Comparison of ENCODE assay signal across 27 cellular contexts in genomic region chr12:106745181-106745745, GRCh38.
"Had no signal": no experiment of that assay in that cellular context is flagged by ENCODE, and none has a peak within 500 bp of the region (broad histone marks: within the 10 kb centered on the region; RNA-seq: fewer than 3 reads in every experiment).

No MANE protein-coding gene starts in this region.

- H2AFZ ChIP-seq: hepatocyte had no signal

- H3K4me2 ChIP-seq: hepatocyte had no signal

- H3K4me3 ChIP-seq: colonic mucosa, coronary artery, dorsolateral prefrontal cortex, esophagus muscularis mucosa, esophagus squamous epithelium, gastrocnemius medialis, gastroesophageal sphincter, heart left ventricle, heart right ventricle, hepatocyte had no signal

- H3K9me3 ChIP-seq: colonic mucosa, esophagus muscularis mucosa, esophagus squamous epithelium, gastrocnemius medialis, gastroesophageal sphincter, heart left ventricle, heart right ventricle had no signal

- H3K4me1 ChIP-seq: colonic mucosa, esophagus muscularis mucosa, esophagus squamous epithelium, foreskin keratinocyte, gastrocnemius medialis, gastroesophageal sphincter had no signal

- ATAC-seq: effector memory CD8-positive, alpha-beta T cell; esophagus mucosa; foreskin keratinocyte; gastrocnemius medialis; gastroesophageal sphincter; heart left ventricle; heart right ventricle had no signal

- H3K27ac ChIP-seq: colonic mucosa, coronary artery, dorsolateral prefrontal cortex, epithelial cell of prostate, esophagus muscularis mucosa, esophagus squamous epithelium, foreskin keratinocyte, gastrocnemius medialis, gastroesophageal sphincter, heart left ventricle, heart right ventricle, hepatocyte had no signal

- H3K27me3 ChIP-seq: gastrocnemius medialis, hepatocyte had no signal

- DNase-seq: colonic mucosa; cortex of kidney; dermis blood vessel endothelial cell; dorsolateral prefrontal cortex; effector CD4-positive, alpha-beta T cell; effector CD8-positive, alpha-beta T cell; effector memory CD4-positive, alpha-beta T cell; effector memory CD8-positive, alpha-beta T cell; endodermal cell; erythroblast; esophagus squamous epithelium; foreskin fibroblast; foreskin keratinocyte; foreskin melanocyte; gastrocnemius medialis; glutamatergic neuron; heart left ventricle; heart right ventricle had no signal

- H3K36me3 ChIP-seq: colonic mucosa, esophagus muscularis mucosa, esophagus squamous epithelium, gastrocnemius medialis, gastroesophageal sphincter, heart left ventricle, heart right ventricle had no signal

- H3K79me2 ChIP-seq: hepatocyte had no signal

- FAIRE-seq: endometrium, endothelial cell of umbilical vein, frontal cortex had no signal
